8 cellular contexts compared by ENCODE assay signal in genomic region chrX:48936429-48937064, GRCh38. TPM values are rescaled to one million over a fixed set of nuclear protein-coding genes. Genes with fewer than 3 reads are reported as not detected.
A peak's percentile ranks its signal among the peaks of the same experiment; 100 is the strongest.
DNase-seq lines count a peak whose midpoint lies in the region; ATAC-seq and TF ChIP-seq lines count a peak whose summit lies in the region.

No MANE protein-coding gene starts in this region.

- no peaks in the 10 kb centered on the region for H3K27me3 Mint-ChIP-seq in MCF 10A (ENCODE audit: insufficient read depth, unreplicated experiment)
- H3K27me3 Mint-ChIP-seq in IgD-negative memory B cell, result peaks cover 9% of the 10 kb centered on the region

- TF ChIP-seq POLR2A in breast epithelium (IDR thresholded peaks at IDR 0.05) (no peak), upper lobe of left lung (IDR thresholded peaks at IDR 0.05) (no peak)

- no peaks in the 10 kb centered on the region for H3K36me3 ChIP-seq in breast epithelium
- peaks cover 7% of the 10 kb centered on the region for H3K36me3 ChIP-seq in effector memory CD4-positive, alpha-beta T cell (ENCODE audit: control insufficient read depth, insufficient read depth, low read length)
- peaks cover 0 to 35% (median 12%) of the 10 kb centered on the region in 4 donors for H3K36me3 ChIP-seq in upper lobe of left lung

- no peak for TF ChIP-seq EP300 in upper lobe of left lung (IDR thresholded peaks at IDR 0.05)

- H3K4me3 Mint-ChIP-seq in MCF 10A (ENCODE audit: unreplicated experiment) (no peak overlapping the region), IgD-negative memory B cell (peak overlapping the region; percentile 77 to 89 (median 84))

- no TSS peak for BruUV-seq in MCF 10A (replicated peaks; lab: Mats Ljungman, UMichigan)

- CTCF ChIA-PET in MCF 10A (lab: Yijun Ruan, JAX), result interaction anchor here (0.7 to 1.1 kb wide), 3 partner anchors 10 to 175 kb away, joined by 3 to 4 read pairs (median 4); no protein-coding TSS in a partner anchor

- peaks cover 0 to 49% of the 10 kb centered on the region in 2 donors for H3K27me3 ChIP-seq in breast epithelium
- H3K27me3 ChIP-seq in effector memory CD4-positive, alpha-beta T cell (replicated peaks; ENCODE audit: control insufficient read depth, insufficient read depth, low read length, poor library complexity, severe bottlenecking), result no peaks in the 10 kb centered on the region
- no peaks in the 10 kb centered on the region for H3K27me3 ChIP-seq in upper lobe of left lung

- peaks cover 51% of the 10 kb centered on the region for H3K36me3 Mint-ChIP-seq in MCF 10A (ENCODE audit: insufficient read depth, unreplicated experiment)
- peaks cover 20% of the 10 kb centered on the region for H3K36me3 Mint-ChIP-seq in IgD-negative memory B cell

- POLR2A ChIA-PET in MCF 10A (lab: Yijun Ruan, JAX), result no interaction called here

- no peak overlapping the region for H3K27ac Mint-ChIP-seq in MCF 10A (ENCODE audit: low read depth, unreplicated experiment)
- H3K27ac Mint-ChIP-seq in IgD-negative memory B cell, result peak overlapping the region; percentile 98 to 99 (median 99)

- H3K9me3 ChIP-seq in breast epithelium (no peaks in the 10 kb centered on the region), upper lobe of left lung (no peaks in the 10 kb centered on the region)
- no peaks in the 10 kb centered on the region for H3K9me3 ChIP-seq in effector memory CD4-positive, alpha-beta T cell (ENCODE audit: control insufficient read depth, low read length)

- ATAC-seq in upper lobe of left lung (ENCODE audit: low FRiP score in 2 of 2) (no peak), GM21390 (IDR thresholded peaks at IDR 0.05; ENCODE audit: unreplicated experiment) (no peak), GM19467 (IDR thresholded peaks at IDR 0.05; ENCODE audit: unreplicated experiment) (no peak)

- DNase-seq in breast epithelium (ENCODE audit: low spot score in 2 of 2) (no peak), MCF 10A (ENCODE audit: unreplicated experiment) (no peak), upper lobe of left lung (no peak), T-helper 9 cell (no peak)
- DNase-seq in effector memory CD4-positive, alpha-beta T cell, result no peak

- no peak overlapping the region for H3K4me3 ChIP-seq in breast epithelium
- peak overlapping the region; percentile 38 for H3K4me3 ChIP-seq in effector memory CD4-positive, alpha-beta T cell (ENCODE audit: insufficient read depth, low read depth, low read length, poor library complexity, severe bottlenecking)
- H3K4me3 ChIP-seq in upper lobe of left lung, result no peak overlapping the region

- intact Hi-C loops in breast epithelium (cut with DNase I; ENCODE audit: low total_unique reads), result no loop called here
- intact Hi-C loops in MCF 10A (cut with micrococcal nuclease), result no loop called here

- H3K9me3 Mint-ChIP-seq in MCF 10A (ENCODE audit: unreplicated experiment) (no peaks in the 10 kb centered on the region), IgD-negative memory B cell (peaks cover 0 to 2% (median 0%) of the 10 kb centered on the region in 3 donors)

- 91 to 94% methylated on average over 2 to 8 of the region's 8 CpGs for WGBS in upper lobe of left lung, 2 donors

- H3K4me1 ChIP-seq in breast epithelium, result no peaks in the 10 kb centered on the region
- peaks cover 66% of the 10 kb centered on the region for H3K4me1 ChIP-seq in effector memory CD4-positive, alpha-beta T cell (ENCODE audit: control insufficient read depth, insufficient read depth, low read length, poor library complexity, severe bottlenecking)
- peaks cover 12 to 41% (median 17%) of the 10 kb centered on the region in 4 donors for H3K4me1 ChIP-seq in upper lobe of left lung

- H3K4me1 Mint-ChIP-seq in MCF 10A (ENCODE audit: insufficient read depth, unreplicated experiment), result no peaks in the 10 kb centered on the region
- H3K4me1 Mint-ChIP-seq in IgD-negative memory B cell, result peaks cover 51 to 73% (median 70%) of the 10 kb centered on the region in 3 donors

- H3K27ac ChIP-seq in breast epithelium (peak overlapping the region; percentile 19 to 72), upper lobe of left lung (peak overlapping the region; percentile 78 to 85 (median 82))
- H3K27ac ChIP-seq in effector memory CD4-positive, alpha-beta T cell (ENCODE audit: insufficient read depth, low read length, poor library complexity, severe bottlenecking), result peak overlapping the region; percentile 96

- TF ChIP-seq CTCF in breast epithelium (IDR thresholded peaks at IDR 0.05) (no peak), MCF 10A (IDR thresholded peaks at IDR 0.05; ENCODE audit: unreplicated experiment) (no peak), upper lobe of left lung (IDR thresholded peaks at IDR 0.05) (no peak)

RNA-seq across cellular contexts. Expression of gene PIM2, which starts 17.7 kb away (rescaled TPM):
- 10 to 100 TPM in 1 of 3 donors, 1 to 10 TPM in 2; 5.8 to 20.3 (median 7.6) TPM for total RNA-seq in breast epithelium
- 8.0 and 9.2 TPM in 2 replicates for total RNA-seq in MCF 10A (2022)
- polyA plus RNA-seq in IgD-negative memory B cell, result 216 TPM
- total RNA-seq in upper lobe of left lung, result 10 to 100 TPM; 16.3 to 36.1 (median 26.2) TPM

RNA-seq across cellular contexts. Expression of gene OTUD5, which starts 20.9 kb away (rescaled TPM):
- 10 to 100 TPM; 35.8 to 37.9 (median 36.1) TPM for total RNA-seq in breast epithelium
- total RNA-seq in MCF 10A (2022), result 35.1 and 38.7 TPM in 2 replicates
- polyA plus RNA-seq in IgD-negative memory B cell, result 30.2 TPM
- total RNA-seq in upper lobe of left lung, result 100 to 1,000 TPM in 1 of 6 donors, 10 to 100 TPM in 5; 40.1 to 101 (median 49.6) TPM

RNA-seq across cellular contexts. Expression of gene SLC35A2, which starts 25.1 kb away (rescaled TPM):
- 10 to 100 TPM; 10.9 to 17.3 (median 16.1) TPM for total RNA-seq in breast epithelium
- 38.6 and 43.5 TPM in 2 replicates for total RNA-seq in MCF 10A (2022)
- 9.6 TPM for polyA plus RNA-seq in IgD-negative memory B cell
- total RNA-seq in upper lobe of left lung, result 10 to 100 TPM in 5 of 6 donors, 1 to 10 TPM in 1; 5.2 to 32.0 (median 23.3) TPM

RNA-seq across cellular contexts. Expression of gene KCND1, which starts 35.1 kb away (rescaled TPM):
- total RNA-seq in breast epithelium, result 1 to 10 TPM in 1 of 3 donors, under 1 TPM in 2; 0.66 to 1.2 (median 0.96) TPM
- 0.86 and 1.8 TPM in 2 replicates for total RNA-seq in MCF 10A (2022)
- 0.13 TPM for polyA plus RNA-seq in IgD-negative memory B cell
- 1 to 10 TPM in 3 of 6 donors, under 1 TPM in 3; 0.61 to 3.1 (median 1.2) TPM for total RNA-seq in upper lobe of left lung

RNA-seq across cellular contexts. Expression of gene PQBP1, which starts 38.8 kb away (rescaled TPM):
- total RNA-seq in breast epithelium (10 to 100 TPM; 56.0 to 71.4 (median 71.0) TPM), MCF 10A (2022) (126 and 150 TPM in 2 replicates), upper lobe of left lung (10 to 100 TPM; 49.1 to 76.9 (median 65.2) TPM)
- 99.8 TPM for polyA plus RNA-seq in IgD-negative memory B cell

Comparison
In these comparisons a context has a peak if more than half of its experiments do, and no peak if none do; other contexts are left out.
1. H3K27ac ChIP-seq: peak in every context shown above with its lines; median percentile 96 in effector memory CD4-positive, alpha-beta T cell; 82 in upper lobe of left lung; 46 in breast epithelium.